Comparison of ENCODE assay signal across 1 cellular context in the genomic region with DNA sequence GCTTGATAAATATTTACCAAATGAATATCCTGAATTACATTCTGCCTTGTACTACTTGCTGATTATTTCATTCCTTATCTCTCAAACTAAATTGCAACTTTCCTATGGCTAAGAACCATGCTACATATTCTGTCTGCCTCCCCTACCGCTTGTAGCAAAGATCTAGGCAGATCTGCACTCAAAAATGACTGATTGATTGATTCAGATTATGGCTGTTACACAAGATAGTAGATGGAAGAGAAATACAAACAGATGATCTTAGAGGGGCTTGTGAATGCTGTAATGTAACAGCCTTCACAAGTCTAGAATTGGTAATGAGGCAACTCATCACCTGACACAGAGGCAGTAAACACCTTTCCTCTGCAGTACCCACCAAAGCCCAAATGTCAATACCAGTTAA.
"Had no signal": no experiment of that assay in that cellular context is flagged by ENCODE, and none has a peak within 500 bp of the region (broad histone marks: within the 10 kb centered on the region; RNA-seq: fewer than 3 reads in every experiment).

No MANE protein-coding gene starts in this region.

- H3K9me3 ChIP-seq: MG63 had no signal

- H3K27me3 ChIP-seq: MG63 had no signal

- H3K4me3 ChIP-seq: MG63 had no signal

- H3K36me3 ChIP-seq: MG63 had no signal
